8 cellular contexts compared by ENCODE assay signal in the genomic region with DNA sequence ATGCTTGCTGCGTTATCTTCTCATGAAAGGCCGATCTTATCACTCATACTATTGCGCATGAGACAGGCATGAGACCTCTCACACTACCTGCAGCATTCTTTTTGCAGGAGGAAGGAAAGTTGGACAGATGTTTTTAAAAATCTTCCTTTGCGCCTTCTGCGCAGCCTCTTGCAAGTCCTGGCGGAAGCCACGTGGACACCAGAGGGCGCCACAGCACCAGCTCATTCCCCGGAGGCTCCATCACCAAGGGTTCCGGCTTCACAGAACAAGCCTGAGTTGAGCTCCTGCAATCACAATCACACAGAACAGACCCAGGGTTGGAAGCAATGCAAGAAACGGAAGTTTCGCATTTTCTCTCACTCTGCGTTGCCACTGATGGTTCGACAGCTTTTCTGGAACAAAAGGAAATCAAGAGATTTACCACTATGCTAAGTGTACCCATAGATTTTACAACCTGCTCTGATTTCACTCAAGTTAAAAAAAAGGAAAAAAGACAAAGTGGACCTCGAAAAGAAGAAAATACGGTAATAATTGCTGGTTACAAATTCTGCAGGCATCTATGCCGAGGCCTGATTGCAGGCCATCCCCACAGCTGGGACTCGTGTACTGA.
DNase-seq lines count a peak whose midpoint lies in the region; ATAC-seq and TF ChIP-seq lines count a peak whose summit lies in the region.

No MANE protein-coding gene starts in this region.

- TF ChIP-seq CTCF in Loucy (conservative IDR thresholded peaks at IDR 0.05; ENCODE audit: low read length) (peak; percentile 68), glutamatergic neuron (IDR thresholded peaks at IDR 0.05; ENCODE audit: partially characterized antibody, unreplicated experiment) (peak; percentile 87), ovary (IDR thresholded peaks at IDR 0.05) (peak in 2 of 3 donors; percentile 27 to 50), tibial nerve (IDR thresholded peaks at IDR 0.05) (peak; percentile 66 to 80 (median 80))

- no peak overlapping the region for H3K27ac Mint-ChIP-seq in activated naive CD4-positive, alpha-beta T cell treated with anti-CD3 and anti-CD28 coated beads, Interleukin-2, amount 50 U/mL, for 24 hours
- H3K27ac Mint-ChIP-seq in glutamatergic neuron (ENCODE audit: unreplicated experiment): no peak overlapping the region

- peak; percentile 94 for ATAC-seq in GM21723 (IDR thresholded peaks at IDR 0.05; ENCODE audit: unreplicated experiment)

- H3K4me3 ChIP-seq in Loucy (ENCODE audit: low read length, poor library complexity, severe bottlenecking) (no peak overlapping the region), ovary (no peak overlapping the region), tibial nerve (peak overlapping the region in 1 of 4 donors; percentile 2)

- no peaks in the 10 kb centered on the region for H3K9me3 ChIP-seq in Loucy (ENCODE audit: insufficient read depth, low read depth, low read length)
- H3K9me3 ChIP-seq in ovary: no peaks in the 10 kb centered on the region
- no peaks in the 10 kb centered on the region for H3K9me3 ChIP-seq in tibial nerve

- TF ChIP-seq EP300 in ovary (IDR thresholded peaks at IDR 0.05) (no peak), tibial nerve (IDR thresholded peaks at IDR 0.05) (no peak)

- WGBS in ovary, 3 donors: 13 to 16% (median 14%) methylated on average over 18 of the region's 18 CpGs
- WGBS in tibial nerve, 2 donors: 15% methylated on average over 18 of the region's 18 CpGs

- no peaks in the 10 kb centered on the region for H3K36me3 Mint-ChIP-seq in activated naive CD4-positive, alpha-beta T cell treated with anti-CD3 and anti-CD28 coated beads, Interleukin-2, amount 50 U/mL, for 24 hours
- no peaks in the 10 kb centered on the region for H3K36me3 Mint-ChIP-seq in glutamatergic neuron (ENCODE audit: unreplicated experiment)

- H3K4me3 Mint-ChIP-seq in activated naive CD4-positive, alpha-beta T cell treated with anti-CD3 and anti-CD28 coated beads, Interleukin-2, amount 50 U/mL, for 24 hours: peak overlapping the region; percentile 70
- no peak overlapping the region for H3K4me3 Mint-ChIP-seq in glutamatergic neuron (ENCODE audit: unreplicated experiment)

- peak; percentile 85 for DNase-seq in DMS 273 (lab: John Stamatoyannopoulos, UW; ENCODE audit: unreplicated experiment)
- DNase-seq in SKM-1 (lab: John Stamatoyannopoulos, UW; ENCODE audit: unreplicated experiment): peak; percentile 51
- peak; percentile 96 for DNase-seq in glutamatergic neuron
- peak; percentile 60 to 87 (median 65) for DNase-seq in ovary
- DNase-seq in tibial nerve (ENCODE audit: low spot score in 2 of 2): peak; percentile 77 to 91

- peak overlapping the region; percentile 41 for H3K4me2 ChIP-seq in Loucy (ENCODE audit: low read depth, low read length, poor library complexity, severe bottlenecking)

- peaks cover 17% of the 10 kb centered on the region for H3K4me1 Mint-ChIP-seq in activated naive CD4-positive, alpha-beta T cell treated with anti-CD3 and anti-CD28 coated beads, Interleukin-2, amount 50 U/mL, for 24 hours
- H3K4me1 Mint-ChIP-seq in glutamatergic neuron (ENCODE audit: low read depth, unreplicated experiment): peaks cover 11% of the 10 kb centered on the region

- H3K27ac ChIP-seq in ovary (no peak overlapping the region), tibial nerve (no peak overlapping the region)

- intact Hi-C loops in ovary (cut with DNase I): loop anchor here in 2 of 4 donors (5.0 to 10.0 kb wide), 2 partner anchors 375 to 518 kb away; no protein-coding TSS in a partner anchor

- no peak for TF ChIP-seq POLR2A in ovary (IDR thresholded peaks at IDR 0.05)
- no peak for TF ChIP-seq POLR2A in tibial nerve (IDR thresholded peaks at IDR 0.05)

- no peaks in the 10 kb centered on the region for H3K79me2 ChIP-seq in Loucy (ENCODE audit: insufficient read depth, low read length)

- no peak overlapping the region for H3K9ac ChIP-seq in Loucy (ENCODE audit: low read depth, low read length, poor library complexity, severe bottlenecking)

- peaks cover 19% of the 10 kb centered on the region for H3K27me3 Mint-ChIP-seq in activated naive CD4-positive, alpha-beta T cell treated with anti-CD3 and anti-CD28 coated beads, Interleukin-2, amount 50 U/mL, for 24 hours
- peaks cover 7% of the 10 kb centered on the region for H3K27me3 Mint-ChIP-seq in glutamatergic neuron (ENCODE audit: unreplicated experiment)

- peak overlapping the region; percentile 81 for H2AFZ ChIP-seq in Loucy (ENCODE audit: low read length)

- H3F3A ChIP-seq in Loucy (ENCODE audit: low read depth): no peaks in the 10 kb centered on the region

- H3K9me3 Mint-ChIP-seq in activated naive CD4-positive, alpha-beta T cell treated with anti-CD3 and anti-CD28 coated beads, Interleukin-2, amount 50 U/mL, for 24 hours: no peaks in the 10 kb centered on the region
- no peaks in the 10 kb centered on the region for H3K9me3 Mint-ChIP-seq in glutamatergic neuron (ENCODE audit: unreplicated experiment)

- H3K4me1 ChIP-seq in Loucy (ENCODE audit: insufficient read depth, low read length, poor library complexity, severe bottlenecking) (peaks cover 7% of the 10 kb centered on the region), ovary (ENCODE audit: insufficient read depth) (no peaks in the 10 kb centered on the region), tibial nerve (peaks cover 0 to 12% (median 3%) of the 10 kb centered on the region in 4 donors)

- H3K36me3 ChIP-seq in Loucy (ENCODE audit: insufficient read depth, low read length): no peaks in the 10 kb centered on the region
- H3K36me3 ChIP-seq in ovary: no peaks in the 10 kb centered on the region
- no peaks in the 10 kb centered on the region for H3K36me3 ChIP-seq in tibial nerve

- H4K20me1 ChIP-seq in Loucy (ENCODE audit: insufficient read depth, low read length, poor library complexity, severe bottlenecking): no peaks in the 10 kb centered on the region

- no peaks in the 10 kb centered on the region for H3K9me2 ChIP-seq in Loucy (replicated peaks; ENCODE audit: low read depth, low read length)

- H3K27me3 ChIP-seq in Loucy (ENCODE audit: insufficient read depth, low read length, poor library complexity, severe bottlenecking) (no peaks in the 10 kb centered on the region), ovary (no peaks in the 10 kb centered on the region), tibial nerve (peaks cover 0 to 8% of the 10 kb centered on the region in 2 donors)
